ENCODE assay signal across 8 cellular contexts in genomic region chr6:33788694-33789549, GRCh38. TPM values are rescaled to one million over a fixed set of nuclear protein-coding genes. Genes with fewer than 3 reads are reported as not detected.
DNase-seq lines count a peak whose midpoint lies in the region; ATAC-seq and TF ChIP-seq lines count a peak whose summit lies in the region.

TSS of gene LEMD2 (minus strand) at chr6:33789130. CDS start at chr6:33789116, 14 bp downstream.

- peaks cover 20% of the 10 kb centered on the region; the same call in 1 of the 2 replicates for H3K79me2 ChIP-seq in OCI-LY7 (ENCODE audit: insufficient read depth, low read depth, low read length)

- peaks cover 27% of the 10 kb centered on the region for H3K36me3 ChIP-seq in OCI-LY7 (ENCODE audit: insufficient read depth, low read length)

- BruUV-seq in OCI-LY7 (replicated peaks; lab: Mats Ljungman, UMichigan) = no TSS peak

- peak within 1 kb of the TSS; percentile 60 for H3K27ac ChIP-seq in OCI-LY7 (ENCODE audit: low read depth, low read length, poor library complexity, severe bottlenecking)

- H3K4me3 ChIP-seq in OCI-LY7 (ENCODE audit: low read depth, low read length, poor library complexity, severe bottlenecking) = peak within 1 kb of the TSS; percentile 93
- H3K4me3 ChIP-seq in mononuclear cell (ENCODE audit: low read length) = peak within 1 kb of the TSS; percentile 96

- no peak for TF ChIP-seq CTCF in OCI-LY7 (conservative IDR thresholded peaks at IDR 0.05; ENCODE audit: low read length)

- DNase-seq in D341Med (ENCODE audit: low spot score) (peak; percentile 98), HuH-7 (ENCODE audit: low spot score) (peak; percentile 86), OCI-LY7 (ENCODE audit: low spot score) (peak; percentile 90), activated T-cell treated with anti-CD3 and anti-CD28 coated beads for 1 hour (ENCODE audit: low read depth) (peak; percentile 90), epidermal melanocyte (ENCODE audit: insufficient read length, low spot score) (peak; percentile 96)
- peak; percentile 84 to 93 for DNase-seq in stimulated activated CD8-positive, alpha-beta memory T cell treated with anti-CD3 and anti-CD28 coated beads, Interleukin-2, amount 100 ng/mL, for 48 hours (ENCODE audit: low read depth in 2 of 2)

- no peaks in the 10 kb centered on the region for H3K27me3 ChIP-seq in mononuclear cell (ENCODE audit: insufficient read depth, low read length)

- H3K4me1 ChIP-seq in OCI-LY7 (ENCODE audit: insufficient read depth, low read length, poor library complexity, severe bottlenecking) (peaks cover 23% of the 10 kb centered on the region), mononuclear cell (ENCODE audit: insufficient read depth, low read length) (peaks cover 41% of the 10 kb centered on the region)

- CTCF ChIA-PET in OCI-LY7 (lab: Charles Lee; ENCODE audit: unreplicated experiment) = no interaction called here

- no peaks in the 10 kb centered on the region for H3K9me3 ChIP-seq in OCI-LY7 (ENCODE audit: low read length)
- no peaks in the 10 kb centered on the region for H3K9me3 ChIP-seq in mononuclear cell (ENCODE audit: low read depth, low read length)

- peaks cover 14% of the 10 kb centered on the region; the same call in 1 of the 2 replicates for H4K20me1 ChIP-seq in OCI-LY7 (ENCODE audit: insufficient read depth, low read length)

- H3K4me2 ChIP-seq in OCI-LY7 (ENCODE audit: low read length) = peak within 1 kb of the TSS; percentile 69

- no peaks in the 10 kb centered on the region for H3K9me2 ChIP-seq in OCI-LY7 (ENCODE audit: insufficient read depth, low read length)

- H2AFZ ChIP-seq in OCI-LY7 (ENCODE audit: low read length) = peak within 1 kb of the TSS; percentile 52; the same call in 1 of the 2 replicates

- POLR2A ChIA-PET in OCI-LY7 (lab: Charles Lee) = interaction anchor here (0.6 kb wide), 1 partner anchor 10 kb away, joined by 3 read pairs; no protein-coding TSS in a partner anchor

- ATAC-seq in GM21515 (IDR thresholded peaks at IDR 0.05; ENCODE audit: unreplicated experiment) = peak; percentile 82

- intact Hi-C loops in OCI-LY7 (cut with micrococcal nuclease; ENCODE audit: unreplicated experiment) = loop anchor here (5.0 kb wide), 1 partner anchor 363 kb away; no protein-coding TSS in a partner anchor

RNA-seq across cellular contexts. Expression of gene LEMD2, which starts in this region (rescaled TPM):
- 59.2 and 62.2 TPM in 2 replicates for total RNA-seq in OCI-LY7 (2014; rRNA removed; shearing (Covaris generic))
- total RNA-seq in OCI-LY7 (2022) (66.9 and 77.8 TPM in 2 replicates), mononuclear cell (80.2 TPM)

Comparison
In these comparisons a context has a peak if more than half of its experiments do, and no peak if none do; other contexts are left out.
1. Peak in every context shown above with its lines: DNase-seq, ATAC-seq, H3K4me3 ChIP-seq and H3K27ac ChIP-seq.